9 cellular contexts compared by ENCODE assay signal in genomic region chr1:213982814-213983588, GRCh38. TPM values are rescaled to one million over a fixed set of nuclear protein-coding genes. Genes with fewer than 3 reads are reported as not detected.
A peak's percentile ranks its signal among the peaks of the same experiment; 100 is the strongest.
DNase-seq lines count a peak whose midpoint lies in the region; ATAC-seq and TF ChIP-seq lines count a peak whose summit lies in the region.
"Had no signal": no experiment of that assay in that cellular context is flagged by ENCODE, and none has a peak within 500 bp of the region (broad histone marks: within the 10 kb centered on the region; RNA-seq: fewer than 3 reads in every experiment).

No MANE protein-coding gene starts in this region.

- peak overlapping the region; percentile 5 for H3K4me3 ChIP-seq in kidney epithelial cell (ENCODE audit: low read depth, low read length)

- no peak for TF ChIP-seq CTCF in kidney epithelial cell (IDR thresholded peaks at IDR 0.05; ENCODE audit: insufficient read depth, low read length, poor library complexity, severe bottlenecking)

- peaks cover 71% of the 10 kb centered on the region for H3K27me3 ChIP-seq in kidney epithelial cell (ENCODE audit: control insufficient read depth, insufficient read depth, low read length)

- DNase-seq in NCI-H2227 (lab: John Stamatoyannopoulos, UW; ENCODE audit: unreplicated experiment): peak; percentile 37
- no peak for DNase-seq in NCI-H2227 treated with DMSO at 0.1 percent for 48 hours (lab: John Stamatoyannopoulos, UW)
- DNase-seq in kidney epithelial cell (ENCODE audit: low read depth): no peak
- no peak for DNase-seq in activated gamma-delta T cell (lab: John Stamatoyannopoulos, UW)
- DNase-seq: T-helper 17 cell had no signal

- ATAC-seq in HG03159 (IDR thresholded peaks at IDR 0.05; ENCODE audit: unreplicated experiment) (no peak), HG03439 (IDR thresholded peaks at IDR 0.05; ENCODE audit: unreplicated experiment) (no peak)
- ATAC-seq: T-helper 17 cell had no signal

- H3K27ac ChIP-seq in angular gyrus (ENCODE audit: low read depth, low read length) (peak overlapping the region; percentile 8), temporal lobe (ENCODE audit: low read depth, low read length) (peak overlapping the region; percentile 12)

- no peaks in the 10 kb centered on the region for H3K36me3 ChIP-seq in kidney epithelial cell (ENCODE audit: control insufficient read depth, insufficient read depth, low read length)

RNA-seq across cellular contexts. Expression of gene PROX1, which starts 4.8 kb away (rescaled TPM):
- total RNA-seq in kidney epithelial cell (0.88 and 0.96 TPM in 2 replicates), temporal lobe (13.3 TPM)
- total RNA-seq: T-helper 17 cell had no signal
